ENCODE assay signal across 1 cellular context in genomic region chr17:1072551-1072961, GRCh38.
TF ChIP-seq lines count a peak whose summit lies in the region.

No MANE protein-coding gene starts in this region.

TF ChIP-seq in H1, 55 proteins besides CTCF, POLR2A, EP300 and RAD21:
- TF ChIP-seq ZNF274 (IDR thresholded peaks at IDR 0.05; ENCODE audit: borderline replicate concordance, extremely low read depth, low read length) (no peak), BACH1 (IDR thresholded peaks at IDR 0.05; ENCODE audit: low read length) (no peak), SP4 (IDR thresholded peaks at IDR 0.05; ENCODE audit: low read length) (no peak), SP2 (IDR thresholded peaks at IDR 0.05; ENCODE audit: low read length) (no peak), BCL11A (IDR thresholded peaks at IDR 0.05; ENCODE audit: low read depth in 2 of 2, low read length in 2 of 2) (no peak), TBP (IDR thresholded peaks at IDR 0.05; ENCODE audit: low read depth, low read length) (no peak), NRF1 (IDR thresholded peaks at IDR 0.05; ENCODE audit: low read depth, low read length) (no peak), KDM5A (IDR thresholded peaks at IDR 0.05; ENCODE audit: low read length) (no peak), USF2 (IDR thresholded peaks at IDR 0.05; ENCODE audit: low read length) (no peak), SIN3A (conservative IDR thresholded peaks at IDR 0.05 in 1 of 2, IDR thresholded peaks at IDR 0.05 in 1 of 2; ENCODE audit: low read depth in 1 of 2, low read length in 2 of 2) (no peak), JUND (IDR thresholded peaks at IDR 0.05; ENCODE audit: low read length) (no peak), MAX (IDR thresholded peaks at IDR 0.05) (no peak), SRF (IDR thresholded peaks at IDR 0.05; ENCODE audit: low read depth, low read length) (no peak), RXRA (IDR thresholded peaks at IDR 0.05; ENCODE audit: insufficient read depth, low read depth, low read length) (no peak), CHD7 (IDR thresholded peaks at IDR 0.05; ENCODE audit: insufficient replicate concordance, low read length) (no peak), KDM1A (IDR thresholded peaks at IDR 0.05; ENCODE audit: borderline replicate concordance, low read length) (no peak), KDM4A (IDR thresholded peaks at IDR 0.05; ENCODE audit: low read depth, low read length, severe bottlenecking) (no peak)
- TF ChIP-seq, protein P1, sequence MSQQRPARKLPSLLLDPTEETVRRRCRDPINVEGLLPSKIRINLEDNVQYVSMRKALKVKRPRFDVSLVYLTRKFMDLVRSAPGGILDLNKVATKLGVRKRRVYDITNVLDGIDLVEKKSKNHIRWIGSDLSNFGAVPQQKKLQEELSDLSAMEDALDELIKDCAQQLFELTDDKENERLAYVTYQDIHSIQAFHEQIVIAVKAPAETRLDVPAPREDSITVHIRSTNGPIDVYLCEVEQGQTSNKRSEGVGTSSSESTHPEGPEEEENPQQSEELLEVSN (IDR thresholded peaks at IDR 0.05) = no peak
- TF ChIP-seq, protein P2, sequence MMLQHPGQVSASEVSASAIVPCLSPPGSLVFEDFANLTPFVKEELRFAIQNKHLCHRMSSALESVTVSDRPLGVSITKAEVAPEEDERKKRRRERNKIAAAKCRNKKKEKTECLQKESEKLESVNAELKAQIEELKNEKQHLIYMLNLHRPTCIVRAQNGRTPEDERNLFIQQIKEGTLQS (IDR thresholded peaks at IDR 0.05; ENCODE audit: insufficient read depth, low read depth, low read length) = no peak
